ENCODE assay signal across 21 cellular contexts in the genomic region with DNA sequence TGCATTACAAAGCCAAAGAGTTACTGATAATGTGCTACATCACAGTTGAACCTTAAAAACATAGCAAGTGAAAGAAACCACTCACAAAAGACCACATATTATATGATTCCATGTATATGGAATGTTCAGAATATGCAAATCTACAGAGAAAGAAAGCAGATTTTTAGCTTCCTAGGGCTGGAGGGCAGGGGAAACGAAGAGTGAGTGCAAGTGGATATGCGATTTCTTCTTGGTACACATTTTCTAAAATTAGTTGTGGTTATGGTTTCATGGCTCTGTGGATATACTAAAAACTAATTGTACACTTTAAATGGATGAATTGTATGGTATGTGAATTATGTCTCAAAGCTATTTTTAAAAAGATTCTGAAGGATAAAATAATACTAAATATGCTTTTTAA.
"Had no signal": no experiment of that assay in that cellular context is flagged by ENCODE, and none has a peak within 500 bp of the region (broad histone marks: within the 10 kb centered on the region; RNA-seq: fewer than 3 reads in every experiment).

No MANE protein-coding gene starts in this region.

- H3K36me3 ChIP-seq: esophagus muscularis mucosa, lower lobe of right lung, spleen, thoracic aorta, upper lobe of left lung had no signal

- H3K27ac ChIP-seq: esophagus muscularis mucosa, hepatocyte, lower lobe of right lung, parathyroid adenoma, spleen, thoracic aorta, upper lobe of left lung had no signal

- H3K79me2 ChIP-seq: hepatocyte had no signal

- H3K4me3 ChIP-seq: esophagus muscularis mucosa, hepatocyte, lower lobe of right lung, spleen, thoracic aorta, upper lobe of left lung had no signal

- DNase-seq: activated B cell treated with CpG ODN at 0.5 μM for 24 hours; activated CD4-positive, alpha-beta T cell treated with anti-CD3 and anti-CD28 coated beads, Interleukin-2, amount 10 ng/mL, durations not matched to agents 24 days and 14 days; activated CD8-positive, alpha-beta T cell treated with anti-CD3 and anti-CD28 coated beads for 36 hours; activated naive CD4-positive, alpha-beta T cell treated with Interleukin-2 at 50 U/mL for 16 hours; activated T-cell treated with anti-CD3 and anti-CD28 coated beads, Interleukin-2, amount 50 U/mL, for 1 hour; aorta; cortex of kidney; effector memory CD4-positive, alpha-beta T cell; left colon; lower lobe of right lung; natural killer cell; spleen; stimulated activated CD4-positive, alpha-beta T cell treated with anti-CD3 and anti-CD28 coated beads, Interleukin-4, amount 100 ng/mL, for 4 hours; T-cell; upper lobe of left lung had no signal

- H2AFZ ChIP-seq: hepatocyte, parathyroid adenoma had no signal

- H3K27me3 ChIP-seq: esophagus muscularis mucosa, hepatocyte, spleen, upper lobe of left lung had no signal

- H3K9ac ChIP-seq: parathyroid adenoma had no signal

- H3K4me2 ChIP-seq: hepatocyte had no signal

- ATAC-seq: activated CD8-positive, alpha-beta T cell treated with anti-CD3 and anti-CD28 coated beads for 36 hours; left colon; lower lobe of right lung; natural killer cell; sciatic nerve; stimulated activated memory B cell treated with anti-CD40 and anti-IgM and Interleukin-4, amounts not matched to agents 10 μg/mL and 1 μg/mL and 100 μg/mL, for 72 hours; T-cell had no signal

- H3K9me3 ChIP-seq: esophagus muscularis mucosa, lower lobe of right lung, thoracic aorta, upper lobe of left lung had no signal
